ENCODE assay signal across 1 cellular context in the genomic region with DNA sequence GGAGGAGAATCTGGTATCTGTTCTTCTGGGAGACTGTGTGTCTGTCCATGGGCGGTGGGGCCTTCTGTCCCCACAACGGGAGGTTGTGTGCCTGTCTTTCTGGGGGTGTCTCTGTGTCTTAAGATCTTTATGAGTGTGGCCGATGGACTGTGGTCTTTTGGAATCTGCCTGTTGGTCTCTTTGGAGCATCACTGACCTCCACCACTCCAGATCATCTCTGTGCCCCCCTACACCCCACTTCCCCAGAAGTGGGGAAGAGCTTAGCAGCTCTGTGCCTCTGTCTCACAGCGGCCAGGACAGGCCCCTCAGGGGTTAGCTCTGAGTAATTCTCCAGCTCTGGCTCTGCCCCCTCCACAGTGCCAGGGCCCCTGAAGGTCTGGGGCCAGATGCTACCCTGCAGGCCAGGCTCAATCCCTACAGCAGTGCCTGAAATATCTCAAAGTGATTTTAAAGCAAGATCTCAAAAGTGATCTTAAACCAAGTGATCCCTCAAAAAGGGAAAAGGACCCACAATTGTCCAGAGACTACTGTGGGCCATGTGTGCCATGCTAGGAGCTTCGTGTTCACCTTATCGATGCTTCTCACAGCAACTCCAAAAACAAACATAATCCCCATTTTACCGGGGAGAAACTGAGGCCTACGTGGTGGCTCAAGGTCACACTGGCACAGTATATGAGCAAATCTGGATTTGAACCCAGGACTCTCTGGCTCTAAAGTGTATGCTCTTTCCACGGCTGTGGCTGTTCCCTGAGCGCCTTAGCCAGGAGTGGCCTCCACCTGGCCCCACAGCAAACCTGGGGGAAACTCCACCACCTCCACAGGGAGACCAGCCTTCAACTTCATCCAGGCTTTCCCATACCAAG.
TF ChIP-seq lines count a peak whose summit lies in the region.

No MANE protein-coding gene starts in this region.

TF ChIP-seq in K562, 482 proteins besides CTCF, POLR2A, EP300 and RAD21 (continued from another document and continues in another):
- TF ChIP-seq, protein P1, sequence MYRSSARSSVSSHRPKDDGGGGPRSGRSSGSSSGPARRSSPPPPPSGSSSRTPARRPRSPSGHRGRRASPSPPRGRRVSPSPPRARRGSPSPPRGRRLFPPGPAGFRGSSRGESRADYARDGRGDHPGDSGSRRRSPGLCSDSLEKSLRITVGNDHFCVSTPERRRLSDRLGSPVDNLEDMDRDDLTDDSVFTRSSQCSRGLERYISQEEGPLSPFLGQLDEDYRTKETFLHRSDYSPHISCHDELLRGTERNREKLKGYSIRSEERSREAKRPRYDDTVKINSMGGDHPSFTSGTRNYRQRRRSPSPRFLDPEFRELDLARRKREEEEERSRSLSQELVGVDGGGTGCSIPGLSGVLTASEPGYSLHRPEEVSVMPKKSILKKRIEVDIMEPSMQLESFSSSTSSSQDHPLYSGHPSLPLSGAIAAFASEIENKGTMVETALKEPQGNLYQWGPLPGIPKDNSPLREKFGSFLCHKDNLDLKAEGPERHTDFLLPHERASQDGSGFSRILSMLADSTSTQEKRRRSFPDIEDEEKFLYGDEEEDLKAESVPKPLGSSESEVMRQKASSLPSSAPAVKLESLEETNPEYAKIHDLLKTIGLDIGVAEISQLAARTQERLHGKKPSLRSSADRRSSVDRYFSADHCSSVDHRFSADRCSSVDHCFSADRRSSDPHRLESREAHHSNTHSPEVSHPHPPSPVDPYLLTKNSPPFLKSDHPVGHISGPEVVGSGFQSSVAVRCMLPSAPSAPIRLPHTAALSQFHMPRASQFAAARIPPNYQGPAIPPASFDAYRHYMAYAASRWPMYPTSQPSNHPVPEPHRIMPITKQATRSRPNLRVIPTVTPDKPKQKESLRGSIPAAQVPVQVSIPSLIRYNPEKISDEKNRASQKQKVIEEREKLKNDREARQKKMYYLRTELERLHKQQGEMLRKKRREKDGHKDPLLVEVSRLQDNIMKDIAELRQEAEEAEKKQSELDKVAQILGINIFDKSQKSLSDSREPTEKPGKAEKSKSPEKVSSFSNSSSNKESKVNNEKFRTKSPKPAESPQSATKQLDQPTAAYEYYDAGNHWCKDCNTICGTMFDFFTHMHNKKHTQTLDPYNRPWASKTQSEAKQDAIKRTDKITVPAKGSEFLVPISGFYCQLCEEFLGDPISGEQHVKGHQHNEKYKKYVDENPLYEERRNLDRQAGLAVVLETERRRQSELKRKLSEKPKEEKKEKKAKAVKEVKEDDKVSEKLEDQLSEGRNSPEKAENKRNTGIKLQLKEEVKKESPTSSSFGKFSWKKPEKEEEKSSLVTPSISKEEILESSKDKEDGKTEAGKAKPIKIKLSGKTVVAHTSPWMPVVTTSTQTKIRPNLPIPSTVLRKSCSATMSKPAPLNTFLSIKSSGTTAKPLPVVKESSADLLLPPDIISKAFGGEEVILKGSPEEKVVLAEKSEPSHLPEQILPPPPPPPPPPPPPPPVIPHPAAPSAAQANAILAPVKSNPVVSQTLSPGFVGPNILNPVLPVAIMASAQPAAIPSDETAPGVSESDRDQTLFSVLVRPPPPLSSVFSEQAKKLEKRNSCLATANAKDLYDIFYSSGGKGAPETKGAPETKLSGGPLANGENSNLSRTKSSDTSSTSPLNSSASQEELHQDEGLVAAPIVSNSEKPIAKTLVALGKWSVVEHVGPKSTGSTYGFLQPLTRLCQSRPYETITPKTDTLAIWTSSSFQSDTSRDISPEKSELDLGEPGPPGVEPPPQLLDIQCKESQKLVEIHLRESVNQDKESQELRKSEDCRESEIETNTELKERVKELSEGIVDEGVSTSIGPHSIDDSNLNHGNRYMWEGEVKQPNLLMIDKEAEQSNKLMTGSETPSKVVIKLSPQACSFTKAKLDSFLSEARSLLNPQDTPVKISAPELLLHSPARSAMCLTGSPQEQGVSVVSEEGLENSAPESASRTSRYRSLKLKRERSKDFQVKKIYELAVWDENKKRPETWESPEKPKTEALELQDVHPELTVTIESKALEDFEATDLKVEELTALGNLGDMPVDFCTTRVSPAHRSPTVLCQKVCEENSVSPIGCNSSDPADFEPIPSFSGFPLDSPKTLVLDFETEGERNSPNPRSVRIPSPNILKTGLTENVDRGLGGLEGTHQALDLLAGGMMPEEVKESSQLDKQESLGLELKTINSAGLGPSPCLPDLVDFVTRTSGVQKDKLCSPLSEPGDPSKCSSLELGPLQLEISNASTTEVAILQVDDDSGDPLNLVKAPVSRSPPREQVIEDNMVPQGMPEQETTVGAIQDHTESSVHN (IDR thresholded peaks at IDR 0.05; ENCODE audit: borderline replicate concordance in 1 of 2, low read depth in 1 of 2), result peak in 1 of 2 experiments; percentile 31; a peak in 1 of 4 replicates
- TF ChIP-seq HLTF (IDR thresholded peaks at IDR 0.05) (no peak), BDP1 (IDR thresholded peaks at IDR 0.05; ENCODE audit: insufficient read depth, insufficient read length) (no peak), CBX5 (IDR thresholded peaks at IDR 0.05; ENCODE audit: borderline replicate concordance, low read depth) (no peak), ZNF311 (CRISPR knock-in tag; IDR thresholded peaks at IDR 0.05) (no peak), ZNF175 (CRISPR knock-in tag; IDR thresholded peaks at IDR 0.05; ENCODE audit: low read depth) (no peak), GATAD2A (IDR thresholded peaks at IDR 0.05) (0 out of 2 replicates have a peak, but pooled peaks have one; percentile 38), ZBTB17 (CRISPR knock-in tag; IDR thresholded peaks at IDR 0.05) (0 out of 2 replicates have a peak, but pooled peaks have one; percentile 18), PHF21A (IDR thresholded peaks at IDR 0.05; ENCODE audit: borderline replicate concordance, low read depth) (0 out of 2 replicates have a peak, but pooled peaks have one; percentile 50), GABPB2 (CRISPR knock-in tag; conservative IDR thresholded peaks at IDR 0.05) (no peak), MEF2A (IDR thresholded peaks at IDR 0.05; ENCODE audit: control insufficient read depth, low read depth, low read length) (no peak), ZNF444 (CRISPR knock-in tag; IDR thresholded peaks at IDR 0.05) (no peak), BCL6 (CRISPR knock-in tag; IDR thresholded peaks at IDR 0.05) (peak; percentile 34; the same call in 1 of the 2 replicates), EWSR1 (IDR thresholded peaks at IDR 0.05; ENCODE audit: borderline replicate concordance, low read depth, partially characterized antibody) (no peak), ZNF778 (CRISPR knock-in tag; IDR thresholded peaks at IDR 0.05) (no peak), NR4A1 (CRISPR knock-in tag; IDR thresholded peaks at IDR 0.05) (no peak), NR4A1 (tag; IDR thresholded peaks at IDR 0.05) (0 out of 2 replicates have a peak, but pooled peaks have one; percentile 62), PTTG1 (tag; IDR thresholded peaks at IDR 0.05; ENCODE audit: low read depth) (no peak), U2AF2 (optimal IDR thresholded peaks at IDR 0.05; ENCODE audit: low read depth, low read length) (no peak), CAMTA2 (CRISPR knock-in tag; conservative IDR thresholded peaks at IDR 0.05) (no peak), CTBP1 (IDR thresholded peaks at IDR 0.05; ENCODE audit: borderline replicate concordance) (peak; percentile 9), TCF3 (CRISPR knock-in tag; IDR thresholded peaks at IDR 0.05) (no peak), MCM3 (IDR thresholded peaks at IDR 0.05) (no peak), OTX1 (CRISPR knock-in tag; IDR thresholded peaks at IDR 0.05) (0 out of 2 replicates have a peak, but pooled peaks have one; percentile 10), ZZZ3 (IDR thresholded peaks at IDR 0.05) (no peak), HNRNPH1 (optimal IDR thresholded peaks at IDR 0.05; ENCODE audit: low read depth, low read length) (no peak), ZNF134 (CRISPR knock-in tag; conservative IDR thresholded peaks at IDR 0.05) (no peak)
- TF ChIP-seq, protein P2, sequence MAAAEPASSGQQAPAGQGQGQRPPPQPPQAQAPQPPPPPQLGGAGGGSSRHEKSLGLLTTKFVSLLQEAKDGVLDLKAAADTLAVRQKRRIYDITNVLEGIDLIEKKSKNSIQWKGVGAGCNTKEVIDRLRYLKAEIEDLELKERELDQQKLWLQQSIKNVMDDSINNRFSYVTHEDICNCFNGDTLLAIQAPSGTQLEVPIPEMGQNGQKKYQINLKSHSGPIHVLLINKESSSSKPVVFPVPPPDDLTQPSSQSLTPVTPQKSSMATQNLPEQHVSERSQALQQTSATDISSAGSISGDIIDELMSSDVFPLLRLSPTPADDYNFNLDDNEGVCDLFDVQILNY (CRISPR knock-in tag; IDR thresholded peaks at IDR 0.05), result no peak
- TF ChIP-seq, protein P3, sequence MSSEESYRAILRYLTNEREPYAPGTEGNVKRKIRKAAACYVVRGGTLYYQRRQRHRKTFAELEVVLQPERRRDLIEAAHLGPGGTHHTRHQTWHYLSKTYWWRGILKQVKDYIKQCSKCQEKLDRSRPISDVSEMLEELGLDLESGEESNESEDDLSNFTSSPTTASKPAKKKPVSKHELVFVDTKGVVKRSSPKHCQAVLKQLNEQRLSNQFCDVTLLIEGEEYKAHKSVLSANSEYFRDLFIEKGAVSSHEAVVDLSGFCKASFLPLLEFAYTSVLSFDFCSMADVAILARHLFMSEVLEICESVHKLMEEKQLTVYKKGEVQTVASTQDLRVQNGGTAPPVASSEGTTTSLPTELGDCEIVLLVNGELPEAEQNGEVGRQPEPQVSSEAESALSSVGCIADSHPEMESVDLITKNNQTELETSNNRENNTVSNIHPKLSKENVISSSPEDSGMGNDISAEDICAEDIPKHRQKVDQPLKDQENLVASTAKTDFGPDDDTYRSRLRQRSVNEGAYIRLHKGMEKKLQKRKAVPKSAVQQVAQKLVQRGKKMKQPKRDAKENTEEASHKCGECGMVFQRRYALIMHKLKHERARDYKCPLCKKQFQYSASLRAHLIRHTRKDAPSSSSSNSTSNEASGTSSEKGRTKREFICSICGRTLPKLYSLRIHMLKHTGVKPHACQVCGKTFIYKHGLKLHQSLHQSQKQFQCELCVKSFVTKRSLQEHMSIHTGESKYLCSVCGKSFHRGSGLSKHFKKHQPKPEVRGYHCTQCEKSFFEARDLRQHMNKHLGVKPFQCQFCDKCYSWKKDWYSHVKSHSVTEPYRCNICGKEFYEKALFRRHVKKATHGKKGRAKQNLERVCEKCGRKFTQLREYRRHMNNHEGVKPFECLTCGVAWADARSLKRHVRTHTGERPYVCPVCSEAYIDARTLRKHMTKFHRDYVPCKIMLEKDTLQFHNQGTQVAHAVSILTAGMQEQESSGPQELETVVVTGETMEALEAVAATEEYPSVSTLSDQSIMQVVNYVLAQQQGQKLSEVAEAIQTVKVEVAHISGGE (CRISPR knock-in tag; IDR thresholded peaks at IDR 0.05), result no peak
- TF ChIP-seq, protein P4, sequence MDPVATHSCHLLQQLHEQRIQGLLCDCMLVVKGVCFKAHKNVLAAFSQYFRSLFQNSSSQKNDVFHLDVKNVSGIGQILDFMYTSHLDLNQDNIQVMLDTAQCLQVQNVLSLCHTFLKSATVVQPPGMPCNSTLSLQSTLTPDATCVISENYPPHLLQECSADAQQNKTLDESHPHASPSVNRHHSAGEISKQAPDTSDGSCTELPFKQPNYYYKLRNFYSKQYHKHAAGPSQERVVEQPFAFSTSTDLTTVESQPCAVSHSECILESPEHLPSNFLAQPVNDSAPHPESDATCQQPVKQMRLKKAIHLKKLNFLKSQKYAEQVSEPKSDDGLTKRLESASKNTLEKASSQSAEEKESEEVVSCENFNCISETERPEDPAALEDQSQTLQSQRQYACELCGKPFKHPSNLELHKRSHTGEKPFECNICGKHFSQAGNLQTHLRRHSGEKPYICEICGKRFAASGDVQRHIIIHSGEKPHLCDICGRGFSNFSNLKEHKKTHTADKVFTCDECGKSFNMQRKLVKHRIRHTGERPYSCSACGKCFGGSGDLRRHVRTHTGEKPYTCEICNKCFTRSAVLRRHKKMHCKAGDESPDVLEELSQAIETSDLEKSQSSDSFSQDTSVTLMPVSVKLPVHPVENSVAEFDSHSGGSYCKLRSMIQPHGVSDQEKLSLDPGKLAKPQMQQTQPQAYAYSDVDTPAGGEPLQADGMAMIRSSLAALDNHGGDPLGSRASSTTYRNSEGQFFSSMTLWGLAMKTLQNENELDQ (CRISPR knock-in tag; IDR thresholded peaks at IDR 0.05; ENCODE audit: borderline replicate concordance), result no peak
- TF ChIP-seq, protein P5, sequence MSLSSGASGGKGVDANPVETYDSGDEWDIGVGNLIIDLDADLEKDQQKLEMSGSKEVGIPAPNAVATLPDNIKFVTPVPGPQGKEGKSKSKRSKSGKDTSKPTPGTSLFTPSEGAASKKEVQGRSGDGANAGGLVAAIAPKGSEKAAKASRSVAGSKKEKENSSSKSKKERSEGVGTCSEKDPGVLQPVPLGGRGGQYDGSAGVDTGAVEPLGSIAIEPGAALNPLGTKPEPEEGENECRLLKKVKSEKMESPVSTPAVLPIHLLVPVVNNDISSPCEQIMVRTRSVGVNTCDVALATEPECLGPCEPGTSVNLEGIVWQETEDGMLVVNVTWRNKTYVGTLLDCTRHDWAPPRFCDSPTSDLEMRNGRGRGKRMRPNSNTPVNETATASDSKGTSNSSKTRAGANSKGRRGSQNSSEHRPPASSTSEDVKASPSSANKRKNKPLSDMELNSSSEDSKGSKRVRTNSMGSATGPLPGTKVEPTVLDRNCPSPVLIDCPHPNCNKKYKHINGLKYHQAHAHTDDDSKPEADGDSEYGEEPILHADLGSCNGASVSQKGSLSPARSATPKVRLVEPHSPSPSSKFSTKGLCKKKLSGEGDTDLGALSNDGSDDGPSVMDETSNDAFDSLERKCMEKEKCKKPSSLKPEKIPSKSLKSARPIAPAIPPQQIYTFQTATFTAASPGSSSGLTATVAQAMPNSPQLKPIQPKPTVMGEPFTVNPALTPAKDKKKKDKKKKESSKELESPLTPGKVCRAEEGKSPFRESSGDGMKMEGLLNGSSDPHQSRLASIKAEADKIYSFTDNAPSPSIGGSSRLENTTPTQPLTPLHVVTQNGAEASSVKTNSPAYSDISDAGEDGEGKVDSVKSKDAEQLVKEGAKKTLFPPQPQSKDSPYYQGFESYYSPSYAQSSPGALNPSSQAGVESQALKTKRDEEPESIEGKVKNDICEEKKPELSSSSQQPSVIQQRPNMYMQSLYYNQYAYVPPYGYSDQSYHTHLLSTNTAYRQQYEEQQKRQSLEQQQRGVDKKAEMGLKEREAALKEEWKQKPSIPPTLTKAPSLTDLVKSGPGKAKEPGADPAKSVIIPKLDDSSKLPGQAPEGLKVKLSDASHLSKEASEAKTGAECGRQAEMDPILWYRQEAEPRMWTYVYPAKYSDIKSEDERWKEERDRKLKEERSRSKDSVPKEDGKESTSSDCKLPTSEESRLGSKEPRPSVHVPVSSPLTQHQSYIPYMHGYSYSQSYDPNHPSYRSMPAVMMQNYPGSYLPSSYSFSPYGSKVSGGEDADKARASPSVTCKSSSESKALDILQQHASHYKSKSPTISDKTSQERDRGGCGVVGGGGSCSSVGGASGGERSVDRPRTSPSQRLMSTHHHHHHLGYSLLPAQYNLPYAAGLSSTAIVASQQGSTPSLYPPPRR (CRISPR knock-in tag; IDR thresholded peaks at IDR 0.05; ENCODE audit: borderline replicate concordance), result no peak
- TF ChIP-seq, protein P6, sequence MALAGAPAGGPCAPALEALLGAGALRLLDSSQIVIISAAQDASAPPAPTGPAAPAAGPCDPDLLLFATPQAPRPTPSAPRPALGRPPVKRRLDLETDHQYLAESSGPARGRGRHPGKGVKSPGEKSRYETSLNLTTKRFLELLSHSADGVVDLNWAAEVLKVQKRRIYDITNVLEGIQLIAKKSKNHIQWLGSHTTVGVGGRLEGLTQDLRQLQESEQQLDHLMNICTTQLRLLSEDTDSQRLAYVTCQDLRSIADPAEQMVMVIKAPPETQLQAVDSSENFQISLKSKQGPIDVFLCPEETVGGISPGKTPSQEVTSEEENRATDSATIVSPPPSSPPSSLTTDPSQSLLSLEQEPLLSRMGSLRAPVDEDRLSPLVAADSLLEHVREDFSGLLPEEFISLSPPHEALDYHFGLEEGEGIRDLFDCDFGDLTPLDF (CRISPR knock-in tag; IDR thresholded peaks at IDR 0.05), result no peak
